In genomic region chr12:53222170-53223005, GRCh38 we compare ENCODE assay signal across 1 cellular context.
TF ChIP-seq lines count a peak whose summit lies in the region.

No MANE protein-coding gene starts in this region.

TF ChIP-seq in GM23338, 12 proteins besides CTCF, POLR2A, EP300 and RAD21 (continued from another document):
- no peak for TF ChIP-seq ZNF462 (CRISPR knock-in tag; IDR thresholded peaks at IDR 0.05)
- no peak for TF ChIP-seq REST (IDR thresholded peaks at IDR 0.05; ENCODE audit: unreplicated experiment)
- no peak for TF ChIP-seq ZNF114 (CRISPR knock-in tag; IDR thresholded peaks at IDR 0.05)
- no peak for TF ChIP-seq JUNB (IDR thresholded peaks at IDR 0.05; ENCODE audit: unreplicated experiment)
